In the genomic region with DNA sequence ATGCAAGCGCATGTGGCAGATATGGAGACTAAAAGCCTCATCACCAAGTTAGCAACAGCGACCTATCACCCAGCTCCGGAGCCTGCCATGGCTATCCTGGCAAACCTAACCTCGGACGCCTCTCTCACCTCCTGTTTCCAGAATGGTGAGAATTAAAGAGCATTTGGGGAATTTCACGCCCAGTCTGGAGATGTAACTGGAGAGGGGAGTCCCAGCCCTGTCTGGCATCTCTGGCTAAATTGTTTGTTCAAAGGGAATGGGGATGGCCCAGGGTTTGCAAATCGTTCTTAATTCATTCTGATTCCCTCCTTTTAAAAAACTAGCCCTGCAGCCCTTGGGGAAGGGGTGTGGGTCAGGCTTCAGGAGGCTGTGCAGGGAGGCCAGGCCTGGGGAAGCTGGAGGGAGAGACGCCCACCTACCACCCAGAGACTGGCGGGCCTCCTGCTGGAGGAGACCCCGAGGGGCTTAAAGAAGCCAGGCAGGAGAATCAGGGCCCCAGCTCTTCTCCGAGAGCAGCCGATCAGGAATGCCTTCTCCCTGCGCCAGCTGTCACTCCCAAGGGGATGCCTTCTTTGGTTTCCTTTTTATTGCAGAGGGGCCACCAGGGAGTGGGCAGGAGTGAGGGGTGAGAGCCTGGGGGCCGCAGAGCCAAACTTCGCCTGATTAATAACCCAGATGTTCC, we compare ENCODE assay signal across 1 cellular context.
TF ChIP-seq lines count a peak whose summit lies in the region.

No MANE protein-coding gene starts in this region.

TF ChIP-seq in H1, 55 proteins besides CTCF, POLR2A, EP300 and RAD21:
- no peak for TF ChIP-seq FOSL1 (IDR thresholded peaks at IDR 0.05; ENCODE audit: insufficient read depth, low read depth, low read length)
- TF ChIP-seq, protein P1, sequence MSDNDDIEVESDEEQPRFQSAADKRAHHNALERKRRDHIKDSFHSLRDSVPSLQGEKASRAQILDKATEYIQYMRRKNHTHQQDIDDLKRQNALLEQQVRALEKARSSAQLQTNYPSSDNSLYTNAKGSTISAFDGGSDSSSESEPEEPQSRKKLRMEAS (IDR thresholded peaks at IDR 0.05) = no peak
- no peak for TF ChIP-seq RXRA (IDR thresholded peaks at IDR 0.05; ENCODE audit: insufficient read depth, low read depth, low read length)
- TF ChIP-seq, protein P2, sequence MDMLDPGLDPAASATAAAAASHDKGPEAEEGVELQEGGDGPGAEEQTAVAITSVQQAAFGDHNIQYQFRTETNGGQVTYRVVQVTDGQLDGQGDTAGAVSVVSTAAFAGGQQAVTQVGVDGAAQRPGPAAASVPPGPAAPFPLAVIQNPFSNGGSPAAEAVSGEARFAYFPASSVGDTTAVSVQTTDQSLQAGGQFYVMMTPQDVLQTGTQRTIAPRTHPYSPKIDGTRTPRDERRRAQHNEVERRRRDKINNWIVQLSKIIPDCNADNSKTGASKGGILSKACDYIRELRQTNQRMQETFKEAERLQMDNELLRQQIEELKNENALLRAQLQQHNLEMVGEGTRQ (IDR thresholded peaks at IDR 0.05; ENCODE audit: low read length) = no peak
- no peak for TF ChIP-seq NANOG (IDR thresholded peaks at IDR 0.05; ENCODE audit: insufficient read depth, low read depth, low read length, poor library complexity, severe bottlenecking)
- no peak for TF ChIP-seq SRF (IDR thresholded peaks at IDR 0.05; ENCODE audit: low read depth, low read length)
- no peak for TF ChIP-seq TEAD4 (IDR thresholded peaks at IDR 0.05; ENCODE audit: low read depth, low read length)
- TF ChIP-seq GABPA (IDR thresholded peaks at IDR 0.05; ENCODE audit: borderline replicate concordance, insufficient read depth, low read length) = peak; percentile 5; the same call in 1 of the 2 replicates
